2 cellular contexts compared by ENCODE assay signal in the genomic region with DNA sequence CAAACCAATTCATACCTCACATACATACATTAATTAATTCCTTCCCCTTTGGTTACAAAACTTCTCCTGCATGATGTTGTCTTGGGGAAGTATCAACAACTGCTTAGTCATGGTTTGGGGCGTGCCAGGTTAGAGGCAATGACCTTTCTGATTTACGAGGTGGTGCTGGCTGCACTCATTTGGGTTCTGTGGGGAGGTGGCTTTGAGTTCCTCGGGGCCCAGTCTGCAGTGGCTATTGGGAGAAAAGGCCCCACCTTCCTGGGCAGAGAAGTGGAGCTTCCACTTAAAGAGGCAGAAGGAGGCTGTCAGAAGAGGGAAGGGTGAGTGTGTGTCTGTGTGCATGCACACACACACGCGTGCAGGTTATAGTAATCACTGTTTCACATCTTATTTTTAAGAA.
TF ChIP-seq lines count a peak whose summit lies in the region.

No MANE protein-coding gene starts in this region.

TF ChIP-seq in HEK293, 187 proteins besides CTCF, POLR2A, EP300 and RAD21 (continues in another document):
- TF ChIP-seq, protein P1, sequence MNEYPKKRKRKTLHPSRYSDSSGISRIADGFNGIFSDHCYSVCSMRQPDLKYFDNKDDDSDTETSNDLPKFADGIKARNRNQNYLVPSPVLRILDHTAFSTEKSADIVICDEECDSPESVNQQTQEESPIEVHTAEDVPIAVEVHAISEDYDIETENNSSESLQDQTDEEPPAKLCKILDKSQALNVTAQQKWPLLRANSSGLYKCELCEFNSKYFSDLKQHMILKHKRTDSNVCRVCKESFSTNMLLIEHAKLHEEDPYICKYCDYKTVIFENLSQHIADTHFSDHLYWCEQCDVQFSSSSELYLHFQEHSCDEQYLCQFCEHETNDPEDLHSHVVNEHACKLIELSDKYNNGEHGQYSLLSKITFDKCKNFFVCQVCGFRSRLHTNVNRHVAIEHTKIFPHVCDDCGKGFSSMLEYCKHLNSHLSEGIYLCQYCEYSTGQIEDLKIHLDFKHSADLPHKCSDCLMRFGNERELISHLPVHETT (tag by site-specific recombination; IDR thresholded peaks at IDR 0.05) = 0 out of 2 replicates have a peak, but pooled peaks have one; percentile 10
- TF ChIP-seq ZFP69B (tag by site-specific recombination; IDR thresholded peaks at IDR 0.05) (peak; percentile 73), ZNF416 (tag by site-specific recombination; IDR thresholded peaks at IDR 0.05) (no peak), ZNF747 (tag by site-specific recombination; IDR thresholded peaks at IDR 0.05) (no peak), ZNF843 (tag by site-specific recombination; IDR thresholded peaks at IDR 0.05) (no peak), ZNF707 (tag by site-specific recombination; IDR thresholded peaks at IDR 0.05) (no peak), ZNF701 (tag by site-specific recombination; IDR thresholded peaks at IDR 0.05) (no peak), KLF10 (tag by site-specific recombination; IDR thresholded peaks at IDR 0.05) (peak; percentile 79), ZNF292 (tag by site-specific recombination; IDR thresholded peaks at IDR 0.05; ENCODE audit: borderline replicate concordance, low read depth) (no peak), ZNF433 (tag by site-specific recombination; IDR thresholded peaks at IDR 0.05; ENCODE audit: low read depth) (no peak), ZNF555 (tag by site-specific recombination; conservative IDR thresholded peaks at IDR 0.05) (no peak), ZFP3 (tag by site-specific recombination; IDR thresholded peaks at IDR 0.05; ENCODE audit: low read depth) (no peak), ZNF146 (tag by site-specific recombination; IDR thresholded peaks at IDR 0.05) (no peak), ZFP37 (tag by site-specific recombination; IDR thresholded peaks at IDR 0.05) (no peak), BCL11A (tag by site-specific recombination; IDR thresholded peaks at IDR 0.05; ENCODE audit: low read depth) (0 out of 2 replicates have a peak, but pooled peaks have one; percentile 16), KLF9 (tag by site-specific recombination; IDR thresholded peaks at IDR 0.05; ENCODE audit: low read depth) (peak; percentile 54; the same call in 1 of the 2 replicates), ZNF549 (tag by site-specific recombination; IDR thresholded peaks at IDR 0.05) (no peak), ZNF830 (tag by site-specific recombination; IDR thresholded peaks at IDR 0.05; ENCODE audit: low read depth) (no peak), ZNF776 (tag by site-specific recombination; IDR thresholded peaks at IDR 0.05; ENCODE audit: borderline replicate concordance) (no peak), ZNF677 (tag by site-specific recombination; IDR thresholded peaks at IDR 0.05) (no peak)
- TF ChIP-seq, protein P2, sequence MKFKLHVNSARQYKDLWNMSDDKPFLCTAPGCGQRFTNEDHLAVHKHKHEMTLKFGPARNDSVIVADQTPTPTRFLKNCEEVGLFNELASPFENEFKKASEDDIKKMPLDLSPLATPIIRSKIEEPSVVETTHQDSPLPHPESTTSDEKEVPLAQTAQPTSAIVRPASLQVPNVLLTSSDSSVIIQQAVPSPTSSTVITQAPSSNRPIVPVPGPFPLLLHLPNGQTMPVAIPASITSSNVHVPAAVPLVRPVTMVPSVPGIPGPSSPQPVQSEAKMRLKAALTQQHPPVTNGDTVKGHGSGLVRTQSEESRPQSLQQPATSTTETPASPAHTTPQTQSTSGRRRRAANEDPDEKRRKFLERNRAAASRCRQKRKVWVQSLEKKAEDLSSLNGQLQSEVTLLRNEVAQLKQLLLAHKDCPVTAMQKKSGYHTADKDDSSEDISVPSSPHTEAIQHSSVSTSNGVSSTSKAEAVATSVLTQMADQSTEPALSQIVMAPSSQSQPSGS (tag by site-specific recombination; IDR thresholded peaks at IDR 0.05; ENCODE audit: low read depth) = no peak
- TF ChIP-seq, protein P3, sequence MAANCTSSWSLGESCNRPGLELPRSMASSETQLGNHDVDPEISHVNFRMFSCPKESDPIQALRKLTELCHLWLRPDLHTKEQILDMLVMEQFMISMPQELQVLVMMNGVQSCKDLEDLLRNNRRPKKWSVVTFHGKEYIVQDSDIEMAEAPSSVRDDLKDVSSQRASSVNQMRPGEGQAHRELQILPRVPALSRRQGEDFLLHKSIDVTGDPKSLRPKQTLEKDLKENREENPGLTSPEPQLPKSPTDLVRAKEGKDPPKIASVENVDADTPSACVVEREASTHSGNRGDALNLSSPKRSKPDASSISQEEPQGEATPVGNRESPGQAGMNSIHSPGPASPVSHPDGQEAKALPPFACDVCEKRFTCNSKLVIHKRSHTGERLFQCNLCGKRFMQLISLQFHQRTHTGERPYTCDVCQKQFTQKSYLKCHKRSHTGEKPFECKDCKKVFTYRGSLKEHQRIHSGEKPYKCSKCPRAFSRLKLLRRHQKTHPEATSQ (tag by site-specific recombination; IDR thresholded peaks at IDR 0.05) = no peak
- TF ChIP-seq, protein P4, sequence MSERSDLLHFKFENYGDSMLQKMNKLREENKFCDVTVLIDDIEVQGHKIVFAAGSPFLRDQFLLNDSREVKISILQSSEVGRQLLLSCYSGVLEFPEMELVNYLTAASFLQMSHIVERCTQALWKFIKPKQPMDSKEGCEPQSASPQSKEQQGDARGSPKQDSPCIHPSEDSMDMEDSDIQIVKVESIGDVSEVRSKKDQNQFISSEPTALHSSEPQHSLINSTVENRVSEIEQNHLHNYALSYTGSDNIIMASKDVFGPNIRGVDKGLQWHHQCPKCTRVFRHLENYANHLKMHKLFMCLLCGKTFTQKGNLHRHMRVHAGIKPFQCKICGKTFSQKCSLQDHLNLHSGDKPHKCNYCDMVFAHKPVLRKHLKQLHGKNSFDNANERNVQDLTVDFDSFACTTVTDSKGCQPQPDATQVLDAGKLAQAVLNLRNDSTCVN (tag by site-specific recombination; optimal IDR thresholded peaks at IDR 0.05) = no peak
- TF ChIP-seq, protein P5, sequence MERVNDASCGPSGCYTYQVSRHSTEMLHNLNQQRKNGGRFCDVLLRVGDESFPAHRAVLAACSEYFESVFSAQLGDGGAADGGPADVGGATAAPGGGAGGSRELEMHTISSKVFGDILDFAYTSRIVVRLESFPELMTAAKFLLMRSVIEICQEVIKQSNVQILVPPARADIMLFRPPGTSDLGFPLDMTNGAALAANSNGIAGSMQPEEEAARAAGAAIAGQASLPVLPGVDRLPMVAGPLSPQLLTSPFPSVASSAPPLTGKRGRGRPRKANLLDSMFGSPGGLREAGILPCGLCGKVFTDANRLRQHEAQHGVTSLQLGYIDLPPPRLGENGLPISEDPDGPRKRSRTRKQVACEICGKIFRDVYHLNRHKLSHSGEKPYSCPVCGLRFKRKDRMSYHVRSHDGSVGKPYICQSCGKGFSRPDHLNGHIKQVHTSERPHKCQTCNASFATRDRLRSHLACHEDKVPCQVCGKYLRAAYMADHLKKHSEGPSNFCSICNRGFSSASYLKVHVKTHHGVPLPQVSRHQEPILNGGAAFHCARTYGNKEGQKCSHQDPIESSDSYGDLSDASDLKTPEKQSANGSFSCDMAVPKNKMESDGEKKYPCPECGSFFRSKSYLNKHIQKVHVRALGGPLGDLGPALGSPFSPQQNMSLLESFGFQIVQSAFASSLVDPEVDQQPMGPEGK (tag by site-specific recombination; IDR thresholded peaks at IDR 0.05) = 0 out of 2 replicates have a peak, but pooled peaks have one; percentile 41

TF ChIP-seq in HepG2, 621 proteins besides CTCF, POLR2A, EP300 and RAD21:
- TF ChIP-seq, protein P6, sequence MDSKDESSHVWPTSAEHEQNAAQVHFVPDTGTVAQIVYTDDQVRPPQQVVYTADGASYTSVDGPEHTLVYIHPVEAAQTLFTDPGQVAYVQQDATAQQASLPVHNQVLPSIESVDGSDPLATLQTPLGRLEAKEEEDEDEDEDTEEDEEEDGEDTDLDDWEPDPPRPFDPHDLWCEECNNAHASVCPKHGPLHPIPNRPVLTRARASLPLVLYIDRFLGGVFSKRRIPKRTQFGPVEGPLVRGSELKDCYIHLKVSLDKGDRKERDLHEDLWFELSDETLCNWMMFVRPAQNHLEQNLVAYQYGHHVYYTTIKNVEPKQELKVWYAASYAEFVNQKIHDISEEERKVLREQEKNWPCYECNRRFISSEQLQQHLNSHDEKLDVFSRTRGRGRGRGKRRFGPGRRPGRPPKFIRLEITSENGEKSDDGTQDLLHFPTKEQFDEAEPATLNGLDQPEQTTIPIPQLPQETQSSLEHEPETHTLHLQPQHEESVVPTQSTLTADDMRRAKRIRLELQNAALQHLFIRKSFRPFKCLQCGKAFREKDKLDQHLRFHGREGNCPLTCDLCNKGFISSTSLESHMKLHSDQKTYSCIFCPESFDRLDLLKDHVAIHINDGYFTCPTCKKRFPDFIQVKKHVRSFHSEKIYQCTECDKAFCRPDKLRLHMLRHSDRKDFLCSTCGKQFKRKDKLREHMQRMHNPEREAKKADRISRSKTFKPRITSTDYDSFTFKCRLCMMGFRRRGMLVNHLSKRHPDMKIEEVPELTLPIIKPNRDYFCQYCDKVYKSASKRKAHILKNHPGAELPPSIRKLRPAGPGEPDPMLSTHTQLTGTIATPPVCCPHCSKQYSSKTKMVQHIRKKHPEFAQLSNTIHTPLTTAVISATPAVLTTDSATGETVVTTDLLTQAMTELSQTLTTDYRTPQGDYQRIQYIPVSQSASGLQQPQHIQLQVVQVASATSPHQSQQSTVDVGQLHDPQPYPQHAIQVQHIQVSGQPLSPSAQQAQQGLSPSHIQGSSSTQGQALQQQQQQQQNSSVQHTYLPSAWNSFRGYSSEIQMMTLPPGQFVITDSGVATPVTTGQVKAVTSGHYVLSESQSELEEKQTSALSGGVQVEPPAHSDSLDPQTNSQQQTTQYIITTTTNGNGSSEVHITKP (CRISPR knock-in tag; IDR thresholded peaks at IDR 0.05; ENCODE audit: low read depth) = 0 out of 2 replicates have a peak, but pooled peaks have one; percentile 34
- TF ChIP-seq, protein P7, sequence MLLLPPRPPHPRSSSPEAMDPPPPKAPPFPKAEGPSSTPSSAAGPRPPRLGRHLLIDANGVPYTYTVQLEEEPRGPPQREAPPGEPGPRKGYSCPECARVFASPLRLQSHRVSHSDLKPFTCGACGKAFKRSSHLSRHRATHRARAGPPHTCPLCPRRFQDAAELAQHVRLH (CRISPR knock-in tag; IDR thresholded peaks at IDR 0.05; ENCODE audit: borderline replicate concordance, low read depth) = 0 out of 2 replicates have a peak, but pooled peaks have one; percentile 27
- TF ChIP-seq, protein P8, sequence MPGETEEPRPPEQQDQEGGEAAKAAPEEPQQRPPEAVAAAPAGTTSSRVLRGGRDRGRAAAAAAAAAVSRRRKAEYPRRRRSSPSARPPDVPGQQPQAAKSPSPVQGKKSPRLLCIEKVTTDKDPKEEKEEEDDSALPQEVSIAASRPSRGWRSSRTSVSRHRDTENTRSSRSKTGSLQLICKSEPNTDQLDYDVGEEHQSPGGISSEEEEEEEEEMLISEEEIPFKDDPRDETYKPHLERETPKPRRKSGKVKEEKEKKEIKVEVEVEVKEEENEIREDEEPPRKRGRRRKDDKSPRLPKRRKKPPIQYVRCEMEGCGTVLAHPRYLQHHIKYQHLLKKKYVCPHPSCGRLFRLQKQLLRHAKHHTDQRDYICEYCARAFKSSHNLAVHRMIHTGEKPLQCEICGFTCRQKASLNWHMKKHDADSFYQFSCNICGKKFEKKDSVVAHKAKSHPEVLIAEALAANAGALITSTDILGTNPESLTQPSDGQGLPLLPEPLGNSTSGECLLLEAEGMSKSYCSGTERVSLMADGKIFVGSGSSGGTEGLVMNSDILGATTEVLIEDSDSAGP (CRISPR knock-in tag; IDR thresholded peaks at IDR 0.05; ENCODE audit: borderline replicate concordance) = peak; percentile 51
- TF ChIP-seq SAP130 (CRISPR knock-in tag; IDR thresholded peaks at IDR 0.05; ENCODE audit: low read depth) = peak; percentile 30; the same call in 1 of the 2 replicates
- TF ChIP-seq XRCC5 (optimal IDR thresholded peaks at IDR 0.05; ENCODE audit: low read length) = peak; percentile 23
- TF ChIP-seq ZNF7 (CRISPR knock-in tag; IDR thresholded peaks at IDR 0.05) = peak; percentile 92
- TF ChIP-seq HCFC1 (IDR thresholded peaks at IDR 0.05; ENCODE audit: low read depth, low read length) = no peak
- TF ChIP-seq BRD4 (CRISPR knock-in tag; IDR thresholded peaks at IDR 0.05) = no peak
- TF ChIP-seq, protein P9, sequence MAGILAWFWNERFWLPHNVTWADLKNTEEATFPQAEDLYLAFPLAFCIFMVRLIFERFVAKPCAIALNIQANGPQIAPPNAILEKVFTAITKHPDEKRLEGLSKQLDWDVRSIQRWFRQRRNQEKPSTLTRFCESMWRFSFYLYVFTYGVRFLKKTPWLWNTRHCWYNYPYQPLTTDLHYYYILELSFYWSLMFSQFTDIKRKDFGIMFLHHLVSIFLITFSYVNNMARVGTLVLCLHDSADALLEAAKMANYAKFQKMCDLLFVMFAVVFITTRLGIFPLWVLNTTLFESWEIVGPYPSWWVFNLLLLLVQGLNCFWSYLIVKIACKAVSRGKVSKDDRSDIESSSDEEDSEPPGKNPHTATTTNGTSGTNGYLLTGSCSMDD (CRISPR knock-in tag; IDR thresholded peaks at IDR 0.05) = no peak
- no peak for TF ChIP-seq DMAP1 (CRISPR knock-in tag; IDR thresholded peaks at IDR 0.05)
- peak; percentile 43; the same call in 1 of the 2 replicates for TF ChIP-seq RXRB (CRISPR knock-in tag; IDR thresholded peaks at IDR 0.05; ENCODE audit: borderline replicate concordance)
- TF ChIP-seq, protein P10, sequence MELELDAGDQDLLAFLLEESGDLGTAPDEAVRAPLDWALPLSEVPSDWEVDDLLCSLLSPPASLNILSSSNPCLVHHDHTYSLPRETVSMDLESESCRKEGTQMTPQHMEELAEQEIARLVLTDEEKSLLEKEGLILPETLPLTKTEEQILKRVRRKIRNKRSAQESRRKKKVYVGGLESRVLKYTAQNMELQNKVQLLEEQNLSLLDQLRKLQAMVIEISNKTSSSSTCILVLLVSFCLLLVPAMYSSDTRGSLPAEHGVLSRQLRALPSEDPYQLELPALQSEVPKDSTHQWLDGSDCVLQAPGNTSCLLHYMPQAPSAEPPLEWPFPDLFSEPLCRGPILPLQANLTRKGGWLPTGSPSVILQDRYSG (CRISPR knock-in tag; IDR thresholded peaks at IDR 0.05) = no peak
- TF ChIP-seq FOSL2 (CRISPR knock-in tag; IDR thresholded peaks at IDR 0.05) = peak; percentile 61
- TF ChIP-seq NFIB (CRISPR knock-in tag; IDR thresholded peaks at IDR 0.05; ENCODE audit: borderline replicate concordance) = no peak
- TF ChIP-seq NFE2 (CRISPR knock-in tag; IDR thresholded peaks at IDR 0.05) = 0 out of 2 replicates have a peak, but pooled peaks have one; percentile 30
- TF ChIP-seq MAFK (conservative IDR thresholded peaks at IDR 0.05 in 1 of 2, IDR thresholded peaks at IDR 0.05 in 1 of 2; ENCODE audit: low read length in 2 of 2) = peak; percentile 49 to 75; a peak in 3 of 4 replicates
- TF ChIP-seq NR2F6 (IDR thresholded peaks at IDR 0.05) = peak; percentile 47; the same call in 1 of the 2 replicates
- TF ChIP-seq NR2F6 (CRISPR knock-in tag; IDR thresholded peaks at IDR 0.05) = peak; percentile 57
- 0 out of 2 replicates have a peak, but pooled peaks have one; percentile 10 for TF ChIP-seq CBX5 (CRISPR knock-in tag; IDR thresholded peaks at IDR 0.05; ENCODE audit: borderline replicate concordance)
- 0 out of 2 replicates have a peak, but pooled peaks have one; percentile 19 for TF ChIP-seq HOXA3 (CRISPR knock-in tag; IDR thresholded peaks at IDR 0.05)
- TF ChIP-seq GATAD2A (CRISPR knock-in tag; IDR thresholded peaks at IDR 0.05) = peak; percentile 32; the same call in 1 of the 2 replicates
- TF ChIP-seq ZNF841 (CRISPR knock-in tag; IDR thresholded peaks at IDR 0.05; ENCODE audit: borderline replicate concordance) = no peak
- TF ChIP-seq RARA (CRISPR knock-in tag; IDR thresholded peaks at IDR 0.05) = no peak
- peak; percentile 27; the same call in 1 of the 2 replicates for TF ChIP-seq MAFF (IDR thresholded peaks at IDR 0.05; ENCODE audit: low read depth, low read length)
- TF ChIP-seq NFE2L2 (IDR thresholded peaks at IDR 0.05; ENCODE audit: low read length) = peak; percentile 89
